1 cellular context compared by ENCODE assay signal in genomic region chr2:203327918-203328734, GRCh38.
A peak's percentile ranks its signal among the peaks of the same experiment; 100 is the strongest.
TF ChIP-seq lines count a peak whose summit lies in the region.

TSS of gene ABI2 (plus strand) at chr2:203328394. CDS start at chr2:203328515, 121 bp downstream.

TF ChIP-seq in GM23338, 12 proteins besides CTCF, POLR2A, EP300 and RAD21 (continued from another document):
- TF ChIP-seq ZNF462 (CRISPR knock-in tag; IDR thresholded peaks at IDR 0.05), result no peak
- no peak for TF ChIP-seq EZH2phosphoT487 (IDR thresholded peaks at IDR 0.05; ENCODE audit: unreplicated experiment)
- TF ChIP-seq POLR2AphosphoS5 (IDR thresholded peaks at IDR 0.05; ENCODE audit: low read depth), result peak; percentile 75
- TF ChIP-seq ZNF114 (CRISPR knock-in tag; IDR thresholded peaks at IDR 0.05), result no peak
- no peak for TF ChIP-seq NANOG (IDR thresholded peaks at IDR 0.05; ENCODE audit: borderline replicate concordance)
- TF ChIP-seq REST (IDR thresholded peaks at IDR 0.05; ENCODE audit: unreplicated experiment), result no peak
- TF ChIP-seq EZH2 (IDR thresholded peaks at IDR 0.05; ENCODE audit: low read depth, unreplicated experiment), result no peak
- TF ChIP-seq CREB1 (CRISPR knock-in tag; IDR thresholded peaks at IDR 0.05; ENCODE audit: low read depth), result peak; percentile 72
- no peak for TF ChIP-seq JUNB (IDR thresholded peaks at IDR 0.05; ENCODE audit: unreplicated experiment)
- TF ChIP-seq ZNF331 (CRISPR knock-in tag; IDR thresholded peaks at IDR 0.05; ENCODE audit: low read depth), result no peak
